Comparison of ENCODE assay signal across 1 cellular context in the genomic region with DNA sequence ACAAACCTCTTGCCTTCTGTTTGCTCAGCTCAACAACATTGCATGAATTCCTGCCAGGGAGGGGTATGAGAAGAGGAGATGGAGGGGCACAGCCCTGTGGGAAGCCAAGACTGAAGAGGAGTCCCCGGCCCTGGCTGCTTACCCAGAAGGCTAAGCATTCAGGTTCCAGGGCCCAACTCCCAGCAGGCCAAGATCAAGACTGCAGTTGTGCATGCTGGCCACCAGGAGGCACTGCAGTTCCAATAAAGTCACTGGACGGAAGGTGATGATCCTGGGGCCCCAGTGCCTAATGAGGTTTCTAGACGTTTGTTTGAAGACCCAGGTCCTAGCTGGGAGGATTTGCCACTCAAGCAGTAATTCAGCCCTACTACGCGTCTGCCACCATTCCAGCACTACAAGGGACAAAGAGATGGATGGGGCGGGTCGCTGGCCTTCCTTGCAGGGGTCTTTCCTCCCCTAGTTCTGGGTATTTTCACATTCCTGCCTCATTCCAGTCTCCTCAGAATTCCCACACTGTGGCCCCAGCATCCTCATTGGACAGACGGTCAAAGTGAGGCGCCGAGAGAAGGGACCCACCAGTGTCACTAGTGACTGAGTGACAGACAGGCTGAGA.
A peak's percentile ranks its signal among the peaks of the same experiment; 100 is the strongest.
TF ChIP-seq lines count a peak whose summit lies in the region.

No MANE protein-coding gene starts in this region.

TF ChIP-seq in K562, 482 proteins besides CTCF, POLR2A, EP300 and RAD21 (continued from another document and continues in another):
- TF ChIP-seq, protein P1, sequence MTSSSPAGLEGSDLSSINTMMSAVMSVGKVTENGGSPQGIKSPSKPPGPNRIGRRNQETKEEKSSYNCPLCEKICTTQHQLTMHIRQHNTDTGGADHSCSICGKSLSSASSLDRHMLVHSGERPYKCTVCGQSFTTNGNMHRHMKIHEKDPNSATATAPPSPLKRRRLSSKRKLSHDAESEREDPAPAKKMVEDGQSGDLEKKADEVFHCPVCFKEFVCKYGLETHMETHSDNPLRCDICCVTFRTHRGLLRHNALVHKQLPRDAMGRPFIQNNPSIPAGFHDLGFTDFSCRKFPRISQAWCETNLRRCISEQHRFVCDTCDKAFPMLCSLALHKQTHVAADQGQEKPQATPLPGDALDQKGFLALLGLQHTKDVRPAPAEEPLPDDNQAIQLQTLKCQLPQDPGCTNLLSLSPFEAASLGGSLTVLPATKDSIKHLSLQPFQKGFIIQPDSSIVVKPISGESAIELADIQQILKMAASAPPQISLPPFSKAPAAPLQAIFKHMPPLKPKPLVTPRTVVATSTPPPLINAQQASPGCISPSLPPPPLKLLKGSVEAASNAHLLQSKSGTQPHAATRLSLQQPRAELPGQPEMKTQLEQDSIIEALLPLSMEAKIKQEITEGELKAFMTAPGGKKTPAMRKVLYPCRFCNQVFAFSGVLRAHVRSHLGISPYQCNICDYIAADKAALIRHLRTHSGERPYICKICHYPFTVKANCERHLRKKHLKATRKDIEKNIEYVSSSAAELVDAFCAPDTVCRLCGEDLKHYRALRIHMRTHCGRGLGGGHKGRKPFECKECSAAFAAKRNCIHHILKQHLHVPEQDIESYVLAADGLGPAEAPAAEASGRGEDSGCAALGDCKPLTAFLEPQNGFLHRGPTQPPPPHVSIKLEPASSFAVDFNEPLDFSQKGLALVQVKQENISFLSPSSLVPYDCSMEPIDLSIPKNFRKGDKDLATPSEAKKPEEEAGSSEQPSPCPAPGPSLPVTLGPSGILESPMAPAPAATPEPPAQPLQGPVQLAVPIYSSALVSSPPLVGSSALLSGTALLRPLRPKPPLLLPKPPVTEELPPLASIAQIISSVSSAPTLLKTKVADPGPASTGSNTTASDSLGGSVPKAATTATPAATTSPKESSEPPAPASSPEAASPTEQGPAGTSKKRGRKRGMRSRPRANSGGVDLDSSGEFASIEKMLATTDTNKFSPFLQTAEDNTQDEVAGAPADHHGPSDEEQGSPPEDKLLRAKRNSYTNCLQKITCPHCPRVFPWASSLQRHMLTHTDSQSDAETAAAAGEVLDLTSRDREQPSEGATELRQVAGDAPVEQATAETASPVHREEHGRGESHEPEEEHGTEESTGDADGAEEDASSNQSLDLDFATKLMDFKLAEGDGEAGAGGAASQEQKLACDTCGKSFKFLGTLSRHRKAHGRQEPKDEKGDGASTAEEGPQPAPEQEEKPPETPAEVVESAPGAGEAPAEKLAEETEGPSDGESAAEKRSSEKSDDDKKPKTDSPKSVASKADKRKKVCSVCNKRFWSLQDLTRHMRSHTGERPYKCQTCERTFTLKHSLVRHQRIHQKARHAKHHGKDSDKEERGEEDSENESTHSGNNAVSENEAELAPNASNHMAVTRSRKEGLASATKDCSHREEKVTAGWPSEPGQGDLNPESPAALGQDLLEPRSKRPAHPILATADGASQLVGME (CRISPR knock-in tag; IDR thresholded peaks at IDR 0.05): no peak
- TF ChIP-seq ZNF263 (CRISPR knock-in tag; IDR thresholded peaks at IDR 0.05; ENCODE audit: borderline replicate concordance) (no peak), EGR1 (conservative IDR thresholded peaks at IDR 0.05) (no peak), ZNF318 (IDR thresholded peaks at IDR 0.05; ENCODE audit: borderline replicate concordance in 1 of 2, low read depth in 1 of 2) (no peak), HDAC8 (tag; IDR thresholded peaks at IDR 0.05) (no peak), ZNF134 (CRISPR knock-in tag; conservative IDR thresholded peaks at IDR 0.05) (no peak), MEF2A (IDR thresholded peaks at IDR 0.05; ENCODE audit: control insufficient read depth, low read depth, low read length) (no peak), NBN (IDR thresholded peaks at IDR 0.05; ENCODE audit: low read depth) (no peak), MYNN (IDR thresholded peaks at IDR 0.05) (0 out of 2 replicates have a peak, but pooled peaks have one; percentile 54), MYNN (CRISPR knock-in tag; IDR thresholded peaks at IDR 0.05) (no peak), CREB3 (tag; conservative IDR thresholded peaks at IDR 0.05; ENCODE audit: low read depth) (no peak), PRDM10 (IDR thresholded peaks at IDR 0.05; ENCODE audit: partially characterized antibody) (peak; percentile 40), LARP7 (IDR thresholded peaks at IDR 0.05) (no peak), ZNF766 (CRISPR knock-in tag; conservative IDR thresholded peaks at IDR 0.05) (0 out of 2 replicates have a peak, but pooled peaks have one; percentile 66), ZNF140 (CRISPR knock-in tag; IDR thresholded peaks at IDR 0.05) (no peak), NEUROD1 (IDR thresholded peaks at IDR 0.05; ENCODE audit: borderline replicate concordance, low read depth, low read length, partially characterized antibody) (no peak), CHD4 (IDR thresholded peaks at IDR 0.05; ENCODE audit: insufficient read depth, insufficient replicate concordance, low read depth, low read length, poor library complexity, severe bottlenecking) (no peak), SIRT6 (IDR thresholded peaks at IDR 0.05; ENCODE audit: low read depth, low read length) (no peak), ZNF324 (CRISPR knock-in tag; IDR thresholded peaks at IDR 0.05) (no peak), ID3 (CRISPR knock-in tag; IDR thresholded peaks at IDR 0.05) (no peak), ID3 (tag; IDR thresholded peaks at IDR 0.05) (0 out of 2 replicates have a peak, but pooled peaks have one; percentile 24), ZFX (CRISPR knock-in tag; IDR thresholded peaks at IDR 0.05) (peak; percentile 32; the same call in 1 of the 2 replicates), NFE2 (IDR thresholded peaks at IDR 0.05; ENCODE audit: low read depth) (no peak), GABPA (tag; conservative IDR thresholded peaks at IDR 0.05; ENCODE audit: low read depth) (no peak), ILK (tag; IDR thresholded peaks at IDR 0.05; ENCODE audit: borderline replicate concordance, low read depth) (no peak), SMC3 (conservative IDR thresholded peaks at IDR 0.05; ENCODE audit: insufficient read depth, low read depth, low read length) (peak; percentile 95), MAZ (CRISPR knock-in tag; conservative IDR thresholded peaks at IDR 0.05 in 1 of 2, IDR thresholded peaks at IDR 0.05 in 1 of 2) (peak in 1 of 2 experiments; percentile 54; a peak in 2 of 4 replicates), ATF2 (CRISPR knock-in tag; IDR thresholded peaks at IDR 0.05) (no peak), ZNF695 (CRISPR knock-in tag; IDR thresholded peaks at IDR 0.05) (no peak), JUN (IDR thresholded peaks at IDR 0.05; ENCODE audit: borderline replicate concordance, low read depth, low read length) (0 out of 2 replicates have a peak, but pooled peaks have one; percentile 17), JUN (CRISPR knock-in tag; IDR thresholded peaks at IDR 0.05; ENCODE audit: borderline replicate concordance) (no peak), RCOR1 (IDR thresholded peaks at IDR 0.05; ENCODE audit: borderline replicate concordance in 1 of 2, low read depth in 2 of 2, low read length in 2 of 2) (peak in 1 of 2 experiments; percentile 67; a peak in 2 of 4 replicates)
- TF ChIP-seq, protein P2, sequence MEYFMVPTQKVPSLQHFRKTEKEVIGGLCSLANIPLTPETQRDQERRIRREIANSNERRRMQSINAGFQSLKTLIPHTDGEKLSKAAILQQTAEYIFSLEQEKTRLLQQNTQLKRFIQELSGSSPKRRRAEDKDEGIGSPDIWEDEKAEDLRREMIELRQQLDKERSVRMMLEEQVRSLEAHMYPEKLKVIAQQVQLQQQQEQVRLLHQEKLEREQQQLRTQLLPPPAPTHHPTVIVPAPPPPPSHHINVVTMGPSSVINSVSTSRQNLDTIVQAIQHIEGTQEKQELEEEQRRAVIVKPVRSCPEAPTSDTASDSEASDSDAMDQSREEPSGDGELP (CRISPR knock-in tag; IDR thresholded peaks at IDR 0.05; ENCODE audit: borderline replicate concordance): peak; percentile 49; the same call in 1 of the 2 replicates
